ENCODE assay signal across 26 cellular contexts in genomic region chr4:94165256-94165655, GRCh38.
"Had no signal": no experiment of that assay in that cellular context is flagged by ENCODE, and none has a peak within 500 bp of the region (broad histone marks: within the 10 kb centered on the region; RNA-seq: fewer than 3 reads in every experiment).

No MANE protein-coding gene starts in this region.

- H3K27ac ChIP-seq: SK-N-MC had no signal

- ATAC-seq: activated T-helper 17 cell treated with anti-CD3 and anti-CD28 coated beads, Interleukin-2, amount 50 U/mL, for 72 hours; Panc1; Right ventricle myocardium inferior had no signal

- H3K27ac Mint-ChIP-seq: activated B cell treated with CpG ODN at 0.5 μM for 24 hours; activated CD4-positive, alpha-beta memory T cell treated with anti-CD3 and anti-CD28 coated beads, Interleukin-2, amount 10 ng/mL, durations not matched to agents 7 days and 5 days; activated naive CD4-positive, alpha-beta T cell treated with anti-CD3 and anti-CD28 coated beads for 36 hours; activated naive CD8-positive, alpha-beta T cell treated with anti-CD3 and anti-CD28 coated beads for 36 hours; activated T-helper 17 cell treated with anti-CD3 and anti-CD28 coated beads, Interleukin-2, amount 50 U/mL, for 72 hours had no signal

- H3K9me3 Mint-ChIP-seq: activated B cell treated with CpG ODN at 0.5 μM for 24 hours; activated CD4-positive, alpha-beta memory T cell treated with anti-CD3 and anti-CD28 coated beads, Interleukin-2, amount 10 ng/mL, durations not matched to agents 7 days and 5 days; activated naive CD4-positive, alpha-beta T cell treated with anti-CD3 and anti-CD28 coated beads for 36 hours; activated naive CD8-positive, alpha-beta T cell treated with anti-CD3 and anti-CD28 coated beads for 36 hours; activated T-helper 17 cell treated with anti-CD3 and anti-CD28 coated beads, Interleukin-2, amount 50 U/mL, for 72 hours had no signal

- H3K27me3 Mint-ChIP-seq: activated B cell treated with CpG ODN at 0.5 μM for 24 hours; activated CD4-positive, alpha-beta memory T cell treated with anti-CD3 and anti-CD28 coated beads, Interleukin-2, amount 10 ng/mL, durations not matched to agents 7 days and 5 days; activated naive CD8-positive, alpha-beta T cell treated with anti-CD3 and anti-CD28 coated beads for 36 hours; activated T-helper 17 cell treated with anti-CD3 and anti-CD28 coated beads, Interleukin-2, amount 50 U/mL, for 72 hours had no signal

- H3K4me3 Mint-ChIP-seq: activated B cell treated with CpG ODN at 0.5 μM for 24 hours; activated CD4-positive, alpha-beta memory T cell treated with anti-CD3 and anti-CD28 coated beads, Interleukin-2, amount 10 ng/mL, durations not matched to agents 7 days and 5 days; activated naive CD4-positive, alpha-beta T cell treated with anti-CD3 and anti-CD28 coated beads for 36 hours; activated naive CD8-positive, alpha-beta T cell treated with anti-CD3 and anti-CD28 coated beads for 36 hours; activated T-helper 17 cell treated with anti-CD3 and anti-CD28 coated beads, Interleukin-2, amount 50 U/mL, for 72 hours had no signal

- DNase-seq: activated B cell treated with CpG ODN at 0.5 μM for 24 hours; activated CD4-positive, alpha-beta memory T cell treated with anti-CD3 and anti-CD28 coated beads, Interleukin-2, amount 10 ng/mL, durations not matched to agents 7 days and 5 days; activated CD4-positive, alpha-beta T cell treated with anti-CD3 and anti-CD28 coated beads, Interleukin-2, amount 50 U/mL, for 1 hour; activated gamma-delta T cell; activated naive CD4-positive, alpha-beta T cell treated with anti-CD3 and anti-CD28 coated beads for 36 hours; activated naive CD8-positive, alpha-beta T cell treated with anti-CD3 and anti-CD28 coated beads for 36 hours; activated T-cell treated with anti-CD3 and anti-CD28 coated beads for 4 hours; activated T-cell treated with anti-CD3 and anti-CD28 coated beads, Interleukin-2, amount 50 U/mL, for 48 hours; cerebellar nuclear complex; NCI-H1048; NCI-H146; NCI-H187 treated with DMSO at 0.1 percent for 48 hours; NCI-H2081 treated with DMSO at 0.1 percent for 48 hours; NCI-H2171; NCI-H2227 treated with DMSO at 0.1 percent for 48 hours; NCI-H446 treated with DMSO at 0.1 percent for 48 hours; NCI-H526; NCI-H82; NK-92 treated with Interleukin-12 subunit alpha and Interleukin-12 subunit beta, amount 100 ng/mL, for 24 hours; OCI-M1; RPMI8226; T-helper 1 cell had no signal

- H3K4me1 Mint-ChIP-seq: activated B cell treated with CpG ODN at 0.5 μM for 24 hours had no signal

- H3K4me3 ChIP-seq: SK-N-MC had no signal

- H3K36me3 Mint-ChIP-seq: activated naive CD8-positive, alpha-beta T cell treated with anti-CD3 and anti-CD28 coated beads for 36 hours had no signal
